In the genomic region with DNA sequence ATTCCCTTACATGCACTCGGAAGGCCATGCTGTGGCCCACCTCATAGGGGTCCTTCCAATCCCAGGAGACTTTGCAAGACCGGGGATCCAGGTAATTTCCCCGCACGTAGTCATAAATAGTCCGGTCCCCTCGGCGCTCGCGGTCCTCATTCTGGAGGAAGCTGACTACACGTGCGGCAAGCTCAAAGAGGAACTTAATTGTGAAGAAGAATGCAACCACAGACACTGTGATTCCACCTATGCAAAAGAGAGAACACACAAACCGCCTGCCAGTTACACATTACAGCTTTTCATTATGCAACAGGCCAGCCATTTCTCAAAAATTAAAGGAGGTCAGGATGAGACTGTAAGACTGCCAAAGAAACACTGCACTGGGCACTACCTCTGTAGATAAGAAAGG, we compare ENCODE assay signal across 1 cellular context.
TF ChIP-seq lines count a peak whose summit lies in the region.

No MANE protein-coding gene starts in this region.

TF ChIP-seq in WTC11, 78 proteins besides CTCF, POLR2A, EP300 and RAD21 (continued from another document):
- TF ChIP-seq, protein P1, sequence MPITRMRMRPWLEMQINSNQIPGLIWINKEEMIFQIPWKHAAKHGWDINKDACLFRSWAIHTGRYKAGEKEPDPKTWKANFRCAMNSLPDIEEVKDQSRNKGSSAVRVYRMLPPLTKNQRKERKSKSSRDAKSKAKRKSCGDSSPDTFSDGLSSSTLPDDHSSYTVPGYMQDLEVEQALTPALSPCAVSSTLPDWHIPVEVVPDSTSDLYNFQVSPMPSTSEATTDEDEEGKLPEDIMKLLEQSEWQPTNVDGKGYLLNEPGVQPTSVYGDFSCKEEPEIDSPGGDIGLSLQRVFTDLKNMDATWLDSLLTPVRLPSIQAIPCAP (CRISPR knock-in tag; IDR thresholded peaks at IDR 0.05), result no peak
- TF ChIP-seq, protein P2, sequence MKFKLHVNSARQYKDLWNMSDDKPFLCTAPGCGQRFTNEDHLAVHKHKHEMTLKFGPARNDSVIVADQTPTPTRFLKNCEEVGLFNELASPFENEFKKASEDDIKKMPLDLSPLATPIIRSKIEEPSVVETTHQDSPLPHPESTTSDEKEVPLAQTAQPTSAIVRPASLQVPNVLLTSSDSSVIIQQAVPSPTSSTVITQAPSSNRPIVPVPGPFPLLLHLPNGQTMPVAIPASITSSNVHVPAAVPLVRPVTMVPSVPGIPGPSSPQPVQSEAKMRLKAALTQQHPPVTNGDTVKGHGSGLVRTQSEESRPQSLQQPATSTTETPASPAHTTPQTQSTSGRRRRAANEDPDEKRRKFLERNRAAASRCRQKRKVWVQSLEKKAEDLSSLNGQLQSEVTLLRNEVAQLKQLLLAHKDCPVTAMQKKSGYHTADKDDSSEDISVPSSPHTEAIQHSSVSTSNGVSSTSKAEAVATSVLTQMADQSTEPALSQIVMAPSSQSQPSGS (CRISPR knock-in tag; IDR thresholded peaks at IDR 0.05; ENCODE audit: borderline replicate concordance, low read depth), result no peak
- TF ChIP-seq, protein P3, sequence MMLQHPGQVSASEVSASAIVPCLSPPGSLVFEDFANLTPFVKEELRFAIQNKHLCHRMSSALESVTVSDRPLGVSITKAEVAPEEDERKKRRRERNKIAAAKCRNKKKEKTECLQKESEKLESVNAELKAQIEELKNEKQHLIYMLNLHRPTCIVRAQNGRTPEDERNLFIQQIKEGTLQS (CRISPR knock-in tag; conservative IDR thresholded peaks at IDR 0.05), result no peak
- TF ChIP-seq ZNF121 (CRISPR knock-in tag; IDR thresholded peaks at IDR 0.05) (no peak), TEAD1 (CRISPR knock-in tag; IDR thresholded peaks at IDR 0.05) (no peak), ESRRA (CRISPR knock-in tag; IDR thresholded peaks at IDR 0.05; ENCODE audit: borderline replicate concordance) (no peak), NFATC4 (CRISPR knock-in tag; IDR thresholded peaks at IDR 0.05) (no peak), ZNF671 (CRISPR knock-in tag; IDR thresholded peaks at IDR 0.05) (no peak)
- TF ChIP-seq, protein P4, sequence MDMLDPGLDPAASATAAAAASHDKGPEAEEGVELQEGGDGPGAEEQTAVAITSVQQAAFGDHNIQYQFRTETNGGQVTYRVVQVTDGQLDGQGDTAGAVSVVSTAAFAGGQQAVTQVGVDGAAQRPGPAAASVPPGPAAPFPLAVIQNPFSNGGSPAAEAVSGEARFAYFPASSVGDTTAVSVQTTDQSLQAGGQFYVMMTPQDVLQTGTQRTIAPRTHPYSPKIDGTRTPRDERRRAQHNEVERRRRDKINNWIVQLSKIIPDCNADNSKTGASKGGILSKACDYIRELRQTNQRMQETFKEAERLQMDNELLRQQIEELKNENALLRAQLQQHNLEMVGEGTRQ (CRISPR knock-in tag; IDR thresholded peaks at IDR 0.05), result no peak
